7 cellular contexts compared by ENCODE assay signal in genomic region chr7:157273208-157274202, GRCh38.
DNase-seq lines count a peak whose midpoint lies in the region; ATAC-seq, FAIRE-seq and TF ChIP-seq lines count a peak whose summit lies in the region.

No MANE protein-coding gene starts in this region.

- BruUV-seq in HCT116 (replicated peaks; lab: Mats Ljungman, UMichigan) (no TSS peak), GM12878 (replicated peaks; lab: Mats Ljungman, UMichigan) (no TSS peak)

- H3K9me2 ChIP-seq in HCT116 (ENCODE audit: insufficient read depth), result no peaks in the 10 kb centered on the region

- SMC1A ChIA-PET in GM12878 (lab: Charles Lee; ENCODE audit: uncharacterized antibody, unreplicated experiment), result interaction anchor here (0.6 to 2.0 kb wide), 5 partner anchors 48 to 323 kb away, joined by 3 to 13 read pairs (median 5); partner anchors contain the start of gene NOM1

- RAD21 ChIA-PET in HCT116 (lab: Charles Lee; ENCODE audit: low non-redundant PET in 1 of 2, low total read pairs in 2 of 2, uncharacterized antibody in 2 of 2, unreplicated experiment in 2 of 2) (no interaction called here), GM12878 (lab: Charles Lee; ENCODE audit: unreplicated experiment) (interaction anchor here (0.5 to 1.3 kb wide), 3 partner anchors 109 to 350 kb away, joined by 3 to 5 read pairs (median 5); no protein-coding TSS in a partner anchor)

- H3K27ac ChIP-seq in HCT116 (ENCODE audit: low read depth, low read length) (no peak overlapping the region), GM12878 (ENCODE audit: control insufficient read depth, insufficient read depth) (no peak overlapping the region), spleen (peak overlapping the region in 2 of 8 donors; percentile 9 to 18)

- H3K4me3 ChIP-seq in GM12864 (ENCODE audit: low read depth, low read length) (no peak overlapping the region), HCT116 (replicated peaks in 1 of 2; ENCODE audit: low read depth in 1 of 2, low read length in 2 of 2) (no peak overlapping the region), GM12878 (no peak overlapping the region), spleen (no peak overlapping the region)

- no peak for DNase-seq in GM12864 (ENCODE audit: low read depth)
- peak; percentile 21 for DNase-seq in HCT116 (ENCODE audit: low read depth, low spot score)
- peak; percentile 58 for DNase-seq in MV-4-11 (lab: John Stamatoyannopoulos, UW)
- DNase-seq in T-helper 9 cell, result peak; percentile 56
- no peak for DNase-seq in GM12878 (ENCODE audit: low read depth, low spot score)
- DNase-seq in iPS DF 4.7 (ENCODE audit: extremely low read depth, low spot score), result peak; percentile 38
- DNase-seq in spleen, result peak; percentile 91

- H3K27me3 ChIP-seq in HCT116 (ENCODE audit: insufficient read depth, low read length) (no peaks in the 10 kb centered on the region), GM12878 (replicated peaks in 1 of 2; ENCODE audit: control insufficient read depth in 2 of 2, insufficient read depth in 2 of 2, low read length in 1 of 2) (no peaks in the 10 kb centered on the region; a peak in 1 of 4 replicates), spleen (replicated peaks in 1 of 7) (peaks cover 0 to 16% (median 0%) of the 10 kb centered on the region in 7 donors)

- H4K20me1 ChIP-seq in HCT116 (ENCODE audit: insufficient read depth) (peaks cover 3% of the 10 kb centered on the region; the same call in 1 of the 2 replicates), GM12878 (ENCODE audit: control insufficient read depth, insufficient read depth) (no peaks in the 10 kb centered on the region)

- TF ChIP-seq CTCF in GM12864 (IDR thresholded peaks at IDR 0.05; ENCODE audit: low read depth, low read length, missing control alignments) (peak; percentile 96), HCT116 (IDR thresholded peaks at IDR 0.05 in 2 of 3, conservative IDR thresholded peaks at IDR 0.05 in 1 of 3; ENCODE audit: borderline replicate concordance in 1 of 3, insufficient read depth in 1 of 3, low read depth in 2 of 3, low read length in 2 of 3) (peak; percentile 88 to 98 (median 96); a peak in 5 of 6 replicates), GM12878 (IDR thresholded peaks at IDR 0.05 in 2 of 3, conservative IDR thresholded peaks at IDR 0.05 in 1 of 3; ENCODE audit: control insufficient read depth in 2 of 3, extremely low read depth in 1 of 3, insufficient read depth in 1 of 3, low read depth in 3 of 3, low read length in 3 of 3) (peak; percentile 95 to 99 (median 96)), spleen (IDR thresholded peaks at IDR 0.05 in 8 of 11, conservative IDR thresholded peaks at IDR 0.05 in 3 of 11) (peak; percentile 81 to 98 (median 95))

- intact Hi-C loops in HCT116 (cut with micrococcal nuclease) (loop anchor here (5.0 to 10.0 kb wide), 2 partner anchors 301 to 1479 kb away; no protein-coding TSS in a partner anchor), GM12878 (cut with micrococcal nuclease; ENCODE audit: unreplicated experiment) (loop anchor here (2.0 kb wide), 1 partner anchor 305 kb away; no protein-coding TSS in a partner anchor), spleen (cut with DNase I; ENCODE audit: low total_unique reads) (loop anchor here (10.0 kb wide), 1 partner anchor 299 kb away; no protein-coding TSS in a partner anchor)

- H2AFZ ChIP-seq in HCT116 (ENCODE audit: low read depth, low read length, poor library complexity, severe bottlenecking) (no peak overlapping the region), GM12878 (ENCODE audit: control insufficient read depth, low read depth, low read length) (no peak overlapping the region; the same call in 1 of the 2 replicates)

- H3K4me1 ChIP-seq in HCT116 (ENCODE audit: control insufficient read depth in 1 of 2, insufficient read depth in 2 of 2, low read length in 2 of 2) (peaks cover 0 to 7% of the 10 kb centered on the region in 2 experiments; a peak in 1 of 4 replicates), GM12878 (ENCODE audit: control insufficient read depth, insufficient read depth, low read length) (no peaks in the 10 kb centered on the region), spleen (peaks cover 7 to 56% (median 23%) of the 10 kb centered on the region in 6 donors)

- ATAC-seq in HCT116 (peak; percentile 87), GM12878 (peak; percentile 91)

- peak; percentile 94 for TF ChIP-seq RAD21 in HCT116 (IDR thresholded peaks at IDR 0.05; ENCODE audit: low read depth)
- TF ChIP-seq RAD21 in GM12878 (IDR thresholded peaks at IDR 0.05; ENCODE audit: insufficient read depth, low read depth, low read length), result peak; percentile 87

- TF ChIP-seq POLR2A in HCT116 (IDR thresholded peaks at IDR 0.05; ENCODE audit: borderline replicate concordance, extremely low read depth, insufficient read depth, insufficient read length), result no peak
- TF ChIP-seq POLR2A in GM12878 (IDR thresholded peaks at IDR 0.05; ENCODE audit: low read depth, low read length), result no peak
- no peak for TF ChIP-seq POLR2A in spleen (IDR thresholded peaks at IDR 0.05)

- H3K36me3 ChIP-seq in HCT116 (ENCODE audit: control insufficient read depth in 1 of 2, insufficient read depth in 2 of 2, low read length in 2 of 2), result peaks cover 6 to 11% of the 10 kb centered on the region in 2 experiments; a peak in 2 of 4 replicates
- peaks cover 1 to 12% of the 10 kb centered on the region in 2 experiments; a peak in 3 of 4 replicates for H3K36me3 ChIP-seq in GM12878 (ENCODE audit: control insufficient read depth in 2 of 2, insufficient read depth in 2 of 2, low read length in 1 of 2)
- H3K36me3 ChIP-seq in spleen, result peaks cover 0 to 35% (median 13%) of the 10 kb centered on the region in 6 donors

- H3K4me2 ChIP-seq in HCT116 (ENCODE audit: low read length) (no peak overlapping the region), GM12878 (ENCODE audit: control insufficient read depth, insufficient read depth) (peak overlapping the region; percentile 35; the same call in 1 of the 2 replicates)

- no peak for FAIRE-seq in GM12878 (lab: Jason Lieb, UNC)

- 28% methylated on average over 27 of the region's 27 CpGs for WGBS in GM12878 (ENCODE audit: insufficient coverage, insufficient replicate concordance, low lambda C conversion rate, missing lambda C conversion rate)
- 27 to 32% (median 27%) methylated on average over 25 to 27 of the region's 27 CpGs for WGBS in spleen, 5 donors

- CTCF ChIA-PET in HCT116 (lab: Charles Lee), result no interaction called here
- CTCF ChIA-PET in GM12878 (lab: Yijun Ruan, JAX), result interaction anchor here (0.7 to 4.3 kb wide), 23 partner anchors 8 to 330 kb away, joined by 3 to 27 read pairs (median 3); partner anchors contain the start of gene NOM1

- in situ Hi-C loops in GM12878 (cut with MboI), result loop anchor here (5.0 to 25.0 kb wide), 2 partner anchors 301 to 1461 kb away; partner anchors contain the start of gene SHH

- H3K79me2 ChIP-seq in HCT116 (ENCODE audit: insufficient read depth, low read length), result no peaks in the 10 kb centered on the region
- no peaks in the 10 kb centered on the region for H3K79me2 ChIP-seq in GM12878 (ENCODE audit: control insufficient read depth, insufficient read depth, low read length)

- POLR2A ChIA-PET in HCT116 (lab: Charles Lee) (no interaction called here), GM12878 (lab: Charles Lee) (interaction anchor here (0.5 kb wide), 1 partner anchor 66 kb away, joined by 5 read pairs; no protein-coding TSS in a partner anchor)

- no peaks in the 10 kb centered on the region for H3K9me3 ChIP-seq in HCT116 (ENCODE audit: control insufficient read depth in 1 of 2, insufficient read depth in 1 of 2, low read depth in 1 of 2, low read length in 2 of 2)
- H3K9me3 ChIP-seq in GM12878 (replicated peaks; ENCODE audit: control insufficient read depth, insufficient read depth, low read length), result no peaks in the 10 kb centered on the region
- no peaks in the 10 kb centered on the region for H3K9me3 ChIP-seq in spleen

- TF ChIP-seq EP300 in GM12878 (IDR thresholded peaks at IDR 0.05; ENCODE audit: borderline replicate concordance in 1 of 2, control insufficient read depth in 1 of 2, low read depth in 2 of 2, low read length in 2 of 2), result no peak

- no peak overlapping the region for H3K9ac ChIP-seq in HCT116 (ENCODE audit: low read length)
- H3K9ac ChIP-seq in GM12878 (ENCODE audit: control insufficient read depth, insufficient read depth, low read length), result no peak overlapping the region

TF ChIP-seq in HCT116, 20 proteins besides CTCF, POLR2A, EP300 and RAD21:
- TF ChIP-seq YY1 (IDR thresholded peaks at IDR 0.05; ENCODE audit: extremely low read depth, insufficient replicate concordance, low read depth, low read length) (peak; percentile 12), JUND (IDR thresholded peaks at IDR 0.05) (no peak)

TF ChIP-seq in GM12878, 131 proteins besides CTCF, POLR2A, EP300 and RAD21 (continues in another document):
- TF ChIP-seq SMC3 (IDR thresholded peaks at IDR 0.05; ENCODE audit: borderline replicate concordance, low read length), result peak; percentile 75
- TF ChIP-seq CREB1 (IDR thresholded peaks at IDR 0.05; ENCODE audit: low read depth), result 0 out of 2 replicates have a peak, but pooled peaks have one; percentile 3
- TF ChIP-seq EGR1 (IDR thresholded peaks at IDR 0.05; ENCODE audit: borderline replicate concordance in 1 of 2, low read depth in 2 of 2, low read length in 2 of 2), result peak in 1 of 2 experiments; percentile 76; a peak in 2 of 3 replicates
- no peak for TF ChIP-seq EZH2 (IDR thresholded peaks at IDR 0.05; ENCODE audit: borderline replicate concordance, control insufficient read depth, low read depth, low read length)
- TF ChIP-seq BACH1 (IDR thresholded peaks at IDR 0.05; ENCODE audit: borderline replicate concordance), result no peak
- peak; percentile 45 for TF ChIP-seq USF1 (IDR thresholded peaks at IDR 0.05; ENCODE audit: borderline replicate concordance, extremely low read length, insufficient read depth, low read depth, low read length)
- peak; percentile 10; the same call in 1 of the 2 replicates for TF ChIP-seq RUNX3 (IDR thresholded peaks at IDR 0.05; ENCODE audit: low read length)
- TF ChIP-seq KLF5 (IDR thresholded peaks at IDR 0.05; ENCODE audit: partially characterized antibody), result no peak
- TF ChIP-seq ZNF274 (IDR thresholded peaks at IDR 0.05; ENCODE audit: insufficient read depth, insufficient read length), result no peak
- no peak for TF ChIP-seq GABPA (IDR thresholded peaks at IDR 0.05; ENCODE audit: low read depth)

Comparison
In these comparisons a context has a peak if more than half of its experiments do, and no peak if none do; other contexts are left out.
1. DNase-seq: peak in HCT116 (single experiment), MV-4-11 (single experiment), T-helper 9 cell (single experiment), iPS DF 4.7 (single experiment) and spleen (single experiment); none in GM12864 (single experiment) and GM12878 (single experiment).
2. Peak in every context shown above with its lines, with median percentiles within 50 percentile points of each other: CTCF ChIP-seq.